ENCODE assay signal across 33 cellular contexts in the genomic region with DNA sequence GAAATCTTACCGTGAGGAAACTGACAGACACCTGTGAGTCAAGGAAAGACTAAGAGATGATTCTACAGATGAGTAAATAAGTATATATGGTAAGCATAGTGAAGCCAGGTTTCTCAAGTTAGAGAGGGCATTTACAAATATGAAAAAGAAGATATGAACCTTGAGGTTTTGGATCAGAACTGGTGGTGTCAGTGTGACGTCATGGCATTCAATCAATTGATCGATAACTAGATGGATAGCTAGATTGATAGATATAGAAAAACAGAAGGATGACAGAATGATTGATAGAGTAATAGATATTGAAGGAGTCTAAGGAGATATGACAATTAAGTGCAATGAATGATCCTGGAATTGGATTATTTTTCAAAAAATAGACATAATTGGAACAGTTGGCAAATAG.
"Had no signal": no experiment of that assay in that cellular context is flagged by ENCODE, and none has a peak within 500 bp of the region (broad histone marks: within the 10 kb centered on the region; RNA-seq: fewer than 3 reads in every experiment).

No MANE protein-coding gene starts in this region.

- H3K27me3 ChIP-seq: MG63 had no signal

- H3K36me3 ChIP-seq: MG63 had no signal

- H3K4me2 ChIP-seq: KMS-11 had no signal

- H3K9me3 ChIP-seq: MG63 had no signal

- H3K9ac ChIP-seq: KMS-11 had no signal

- H3K27ac ChIP-seq: KMS-11 had no signal

- H3K4me3 ChIP-seq: MG63 had no signal

- DNase-seq: Karpas-422, Kasumi-1, MG63, MM.1S, MV-4-11, NCI-H1048, NCI-H1092, NCI-H1092 treated with DMSO at 0.1 percent for 48 hours, NCI-H1105, NCI-H1417, NCI-H1417 treated with DMSO at 0.1 percent for 48 hours, NCI-H1436, NCI-H1436 treated with DMSO at 0.1 percent for 48 hours, NCI-H146, NCI-H1694, NCI-H1694 treated with DMSO at 0.1 percent for 48 hours, NCI-H187, NCI-H187 treated with DMSO at 0.1 percent for 48 hours, NCI-H1930, NCI-H2029, NCI-H2029 treated with DMSO at 0.1 percent for 48 hours, NCI-H2081, NCI-H2081 treated with DMSO at 0.1 percent for 48 hours, NCI-H2107, NCI-H2171, NCI-H2171 treated with DMSO at 0.1 percent for 48 hours, NCI-H2227 treated with DMSO at 0.1 percent for 48 hours, NCI-H226, NCI-H345, NCI-H446, NCI-H446 treated with DMSO at 0.1 percent for 48 hours, NCI-H510A had no signal
